8 cellular contexts compared by ENCODE assay signal in the genomic region with DNA sequence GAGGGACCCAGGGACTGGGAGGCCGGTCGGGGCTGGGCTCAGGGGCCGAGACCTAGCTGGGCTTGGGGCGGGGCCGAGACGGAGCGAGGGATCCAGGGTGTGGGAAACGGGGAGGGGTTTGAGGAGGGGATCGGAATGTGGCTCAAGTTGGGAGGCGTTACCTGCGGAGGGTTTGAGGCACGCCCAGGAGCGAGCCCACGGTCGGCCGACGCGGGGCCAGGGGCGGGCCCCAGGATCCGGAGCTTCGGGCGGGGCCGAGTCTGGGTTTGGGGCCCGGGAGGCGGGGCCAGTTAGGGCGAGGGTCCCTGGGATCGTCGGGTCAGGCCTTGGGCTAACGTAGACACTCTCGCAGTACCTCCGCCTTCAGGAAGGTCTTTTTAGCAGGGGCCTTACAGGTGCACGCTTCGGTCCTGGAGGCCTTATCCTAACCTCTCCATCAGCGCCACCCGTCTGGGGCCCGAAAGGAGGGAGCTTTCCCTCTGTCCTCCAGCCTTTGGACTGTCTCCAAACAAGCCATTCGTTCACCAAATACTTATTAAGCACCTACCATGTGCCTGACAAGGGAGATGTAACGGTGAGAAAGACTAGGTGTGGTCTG.
A peak's percentile ranks its signal among the peaks of the same experiment; 100 is the strongest.
DNase-seq lines count a peak whose midpoint lies in the region; ATAC-seq and TF ChIP-seq lines count a peak whose summit lies in the region.
"Not testable (repeated sequence)": the region's sequence is repeated elsewhere in the genome, so short reads cannot be mapped to it uniquely, and the experiment has no call there.

No MANE protein-coding gene starts in this region.

- H3K27ac ChIP-seq in PC-3 (ENCODE audit: low read length) = peak overlapping the region; percentile 58

- peak overlapping the region; percentile 98 for H3K4me3 Mint-ChIP-seq in activated naive CD4-positive, alpha-beta T cell treated with anti-CD3 and anti-CD28 coated beads, Interleukin-2, amount 10 ng/mL, durations not matched to agents 7 days and 5 days

- not testable (repeated sequence) for H3K36me3 ChIP-seq in PC-3 (ENCODE audit: low read depth, low read length)

- BruUV-seq in PC-3 (replicated peaks; lab: Mats Ljungman, UMichigan) = not testable (repeated sequence)

- not testable (repeated sequence) for H3K9me2 ChIP-seq in PC-3 (replicated peaks; ENCODE audit: low read length)

- peak overlapping the region; percentile 92 for H2AFZ ChIP-seq in PC-3 (ENCODE audit: low read length)

- 3 to 5% methylated on average over 29 to 31 of the region's 38 CpGs for WGBS in lower leg skin, 2 donors

- H3K27me3 ChIP-seq in PC-3 (ENCODE audit: low read length) = not testable (repeated sequence)

- H3K27ac Mint-ChIP-seq in activated naive CD4-positive, alpha-beta T cell treated with anti-CD3 and anti-CD28 coated beads, Interleukin-2, amount 10 ng/mL, durations not matched to agents 7 days and 5 days = peak overlapping the region; percentile 100

- intact Hi-C loops in PC-3 (cut with micrococcal nuclease); lower leg skin (cut with DNase I; ENCODE audit: low total_unique reads): not testable (repeated sequence)

- CTCF ChIA-PET in PC-3 (lab: Charles Lee); activated naive CD4-positive, alpha-beta T cell treated with anti-CD3 and anti-CD28 coated beads, Interleukin-2, amount 10 ng/mL, durations not matched to agents 7 days and 5 days (lab: Charles Lee): not testable (repeated sequence)

- H3K9me3 Mint-ChIP-seq in activated naive CD4-positive, alpha-beta T cell treated with anti-CD3 and anti-CD28 coated beads, Interleukin-2, amount 10 ng/mL, durations not matched to agents 7 days and 5 days = not testable (repeated sequence)

- H3K36me3 Mint-ChIP-seq in activated naive CD4-positive, alpha-beta T cell treated with anti-CD3 and anti-CD28 coated beads, Interleukin-2, amount 10 ng/mL, durations not matched to agents 7 days and 5 days = not testable (repeated sequence)

- POLR2A ChIA-PET in PC-3 (lab: Charles Lee; ENCODE audit: unreplicated experiment) = interaction anchor here (0.6 to 0.8 kb wide), 2 partner anchors 126 to 271 kb away, joined by 4 to 13 read pairs; no protein-coding TSS in a partner anchor

- peaks cover 16% of the 10 kb centered on the region for H3K4me1 ChIP-seq in PC-3 (ENCODE audit: insufficient read depth, low read length)

- H3K4me3 ChIP-seq in AG09309 (ENCODE audit: control insufficient read depth, low read depth, low read length) = peak overlapping the region; percentile 43
- peak overlapping the region; percentile 49 for H3K4me3 ChIP-seq in LNCaP clone FGC (ENCODE audit: low read depth, low read length)
- H3K4me3 ChIP-seq in PC-3 (ENCODE audit: low read length) = peak overlapping the region; percentile 75
- H3K4me3 ChIP-seq in epithelial cell of esophagus (ENCODE audit: low read length) = peak overlapping the region; percentile 29
- H3K4me3 ChIP-seq in lower leg skin (ENCODE audit: low read depth, poor library complexity, severe bottlenecking) = peak overlapping the region; percentile 42
- peak overlapping the region; percentile 60 for H3K4me3 ChIP-seq in skeletal muscle cell (ENCODE audit: low read depth, low read length)

- not testable (repeated sequence) for H4K20me1 ChIP-seq in PC-3 (ENCODE audit: low read length)

- not testable (repeated sequence) for H3K79me2 ChIP-seq in PC-3 (ENCODE audit: low read length)

- DNase-seq in AG09309 (ENCODE audit: low read depth); activated naive CD4-positive, alpha-beta T cell treated with anti-CD3 and anti-CD28 coated beads, Interleukin-2, amount 10 ng/mL, durations not matched to agents 7 days and 5 days; epithelial cell of esophagus (ENCODE audit: low read depth); lower leg skin (ENCODE audit: low spot score in 2 of 2); skeletal muscle cell (ENCODE audit: low read depth): not testable (repeated sequence)
- DNase-seq in LNCaP clone FGC (ENCODE audit: low read depth) (peak; percentile 72), PC-3 (peak; percentile 85)

- H3K9me3 ChIP-seq in PC-3 (ENCODE audit: low read length) = not testable (repeated sequence)

- not testable (repeated sequence) for TF ChIP-seq POLR2A in lower leg skin (IDR thresholded peaks at IDR 0.05)

- H3K27me3 Mint-ChIP-seq in activated naive CD4-positive, alpha-beta T cell treated with anti-CD3 and anti-CD28 coated beads, Interleukin-2, amount 10 ng/mL, durations not matched to agents 7 days and 5 days = peaks cover 12% of the 10 kb centered on the region

- peak overlapping the region; percentile 96 for H3K9ac ChIP-seq in PC-3 (ENCODE audit: low read length)

- peaks cover 18% of the 10 kb centered on the region for H3K4me1 Mint-ChIP-seq in activated naive CD4-positive, alpha-beta T cell treated with anti-CD3 and anti-CD28 coated beads, Interleukin-2, amount 10 ng/mL, durations not matched to agents 7 days and 5 days

- H3K4me2 ChIP-seq in PC-3 (ENCODE audit: low read length) = peak overlapping the region; percentile 94

- peak; percentile 23 for ATAC-seq in GM18861 (IDR thresholded peaks at IDR 0.05; ENCODE audit: unreplicated experiment)
- not testable (repeated sequence) for ATAC-seq in PC-3

- H3F3A ChIP-seq in PC-3 (ENCODE audit: low read length, unreplicated experiment) = not testable (repeated sequence)

- not testable (repeated sequence) for TF ChIP-seq CTCF in AG09309 (IDR thresholded peaks at IDR 0.05; ENCODE audit: control insufficient read depth, insufficient read depth, low read depth, low read length, missing control alignments); LNCaP clone FGC (IDR thresholded peaks at IDR 0.05; ENCODE audit: control insufficient read depth, extremely low read depth, insufficient read depth); PC-3 (conservative IDR thresholded peaks at IDR 0.05; ENCODE audit: low read depth, low read length); epithelial cell of esophagus (IDR thresholded peaks at IDR 0.05; ENCODE audit: insufficient read depth, low read depth, low read length, missing control alignments); lower leg skin (IDR thresholded peaks at IDR 0.05)
